In the genomic region with DNA sequence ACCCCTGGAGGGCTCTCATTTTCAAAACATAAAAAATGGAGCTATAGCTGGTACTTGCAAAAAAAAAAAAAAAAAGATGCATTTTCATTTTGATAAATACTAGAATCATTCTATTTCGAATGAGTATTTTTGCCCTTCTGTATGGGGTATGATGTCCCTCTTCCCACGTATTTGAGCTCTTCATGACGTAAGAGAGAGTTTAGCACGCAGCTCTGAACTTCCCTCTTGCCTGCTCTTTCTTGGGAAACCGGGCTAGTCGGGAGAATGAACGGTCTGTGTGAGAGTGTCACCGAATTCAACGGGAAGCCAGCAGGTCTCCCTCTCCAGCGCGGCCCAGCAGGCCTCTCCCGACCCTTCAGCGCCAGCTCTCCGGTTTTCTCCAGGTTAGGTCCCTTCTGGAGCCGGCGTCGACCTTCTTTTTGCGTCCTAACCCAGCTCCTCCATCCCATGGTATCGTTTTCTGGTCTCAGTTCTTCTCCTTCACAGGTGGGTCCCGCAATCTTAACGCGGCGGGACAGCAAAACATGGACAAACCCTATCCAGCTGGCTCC, we compare ENCODE assay signal across 14 cellular contexts.
DNase-seq lines count a peak whose midpoint lies in the region; TF ChIP-seq lines count a peak whose summit lies in the region.
"Had no signal": no experiment of that assay in that cellular context is flagged by ENCODE, and none has a peak within 500 bp of the region (broad histone marks: within the 10 kb centered on the region; RNA-seq: fewer than 3 reads in every experiment).

No MANE protein-coding gene starts in this region.

- H3K79me1 ChIP-seq in mesendoderm (ENCODE audit: low read length) = no peaks in the 10 kb centered on the region

- H4K8ac ChIP-seq in mesendoderm (ENCODE audit: low read depth, low read length) = no peak overlapping the region

- H3K56ac ChIP-seq in mesendoderm (ENCODE audit: low read length) = peak overlapping the region; percentile 22

- no peak overlapping the region for H3K4ac ChIP-seq in mesendoderm (ENCODE audit: low read depth, low read length)

- H2BK120ac ChIP-seq in mesendoderm (ENCODE audit: low read depth, low read length) = peak overlapping the region; percentile 34

- peaks cover 12% of the 10 kb centered on the region for H3K4me1 ChIP-seq in mesendoderm (ENCODE audit: control insufficient read depth, low read depth, low read length)
- no peaks in the 10 kb centered on the region for H3K4me1 ChIP-seq in testis

- no peak overlapping the region for H3K4me2 ChIP-seq in mesendoderm (ENCODE audit: low read length)
- H3K4me2 ChIP-seq: GM23338 had no signal

- H3K4me3 ChIP-seq in mesendoderm (ENCODE audit: low read length) (no peak overlapping the region), testis (peak overlapping the region; percentile 10 to 26)
- H3K4me3 ChIP-seq: BLaER1 treated with 17β-estradiol and CSF1 and Interleukin-3, amounts not matched to agents 10 nM and 100 nM; GM23338 had no signal

- no peak overlapping the region for H3K27ac ChIP-seq in mesendoderm (ENCODE audit: low read depth, low read length)
- H3K27ac ChIP-seq in testis = no peak overlapping the region

- H2BK5ac ChIP-seq in mesendoderm (ENCODE audit: low read length) = no peak overlapping the region

- peak overlapping the region; percentile 37 for H2AK5ac ChIP-seq in mesendoderm (ENCODE audit: low read length)

- no peaks in the 10 kb centered on the region for H3K36me3 ChIP-seq in mesendoderm (ENCODE audit: control insufficient read depth, insufficient read depth, low read length)
- H3K36me3 ChIP-seq in testis (ENCODE audit: low read depth, missing control alignments) = no peaks in the 10 kb centered on the region
- H3K36me3 ChIP-seq: BLaER1 treated with 17β-estradiol and CSF1 and Interleukin-3, amounts not matched to agents 10 nM and 100 nM had no signal

- no peak overlapping the region for H3K18ac ChIP-seq in mesendoderm (ENCODE audit: low read length)

- no peaks in the 10 kb centered on the region for H3K79me2 ChIP-seq in mesendoderm (ENCODE audit: control insufficient read depth, insufficient read depth, low read length)

- no peak overlapping the region for H3K9ac ChIP-seq in mesendoderm (ENCODE audit: low read length)

- intact Hi-C loops in testis (cut with DNase I; ENCODE audit: low total_unique reads) = no loop called here

- no peak overlapping the region for H3K23ac ChIP-seq in mesendoderm (ENCODE audit: low read length)

- H4K5ac ChIP-seq in mesendoderm (ENCODE audit: low read length) = no peak overlapping the region

- H3K27me3 ChIP-seq in mesendoderm (ENCODE audit: insufficient read depth, low read length, poor library complexity) (no peaks in the 10 kb centered on the region), testis (no peaks in the 10 kb centered on the region)
- H3K27me3 ChIP-seq: BLaER1 treated with 17β-estradiol and CSF1 and Interleukin-3, amounts not matched to agents 10 nM and 100 nM had no signal

- DNase-seq in CD1c-positive myeloid dendritic cell (ENCODE audit: extremely low spot score) = peak; percentile 88
- DNase-seq in NCI-H2227 treated with DMSO at 0.1 percent for 48 hours (lab: John Stamatoyannopoulos, UW) = peak; percentile 46
- no peak for DNase-seq in mesendoderm
- no peak for DNase-seq in testis
- DNase-seq in effector CD4-positive, alpha-beta T cell = no peak
- DNase-seq in NCI-H2196 treated with DMSO at 0.1 percent for 48 hours (lab: John Stamatoyannopoulos, UW; ENCODE audit: unreplicated experiment) = no peak
- DNase-seq in RKO (ENCODE audit: low spot score) = no peak
- DNase-seq: 8988T; CD4-positive, CD25-positive, alpha-beta regulatory T cell; CD8-positive, alpha-beta memory T cell; COR-L47; HCEC 1CT had no signal

- no peak for TF ChIP-seq POLR2A in testis (IDR thresholded peaks at IDR 0.05)

- no peak overlapping the region for H2BK15ac ChIP-seq in mesendoderm (replicated peaks; ENCODE audit: low read depth)

- WGBS in mesendoderm (ENCODE audit: extremely low coverage, insufficient coverage, low lambda C conversion rate) = no CpG with 5 or more reads among the region's 23 CpGs
- 75 to 76% methylated on average over 23 of the region's 23 CpGs for WGBS in testis, 2 donors

- TF ChIP-seq CTCF in testis (IDR thresholded peaks at IDR 0.05) = no peak

- H3K9me3 ChIP-seq in testis = no peaks in the 10 kb centered on the region

Comparison
In these comparisons a context has a peak if more than half of its experiments do, and no peak if none do; other contexts are left out.
1. DNase-seq: peak in CD1c-positive myeloid dendritic cell (single experiment) and NCI-H2227 treated with DMSO at 0.1 percent for 48 hours (single experiment); none in mesendoderm (single experiment), testis (single experiment), effector CD4-positive, alpha-beta T cell (single experiment), NCI-H2196 treated with DMSO at 0.1 percent for 48 hours (single experiment) and RKO (single experiment).